Comparison of ENCODE assay signal across 18 cellular contexts in the genomic region with DNA sequence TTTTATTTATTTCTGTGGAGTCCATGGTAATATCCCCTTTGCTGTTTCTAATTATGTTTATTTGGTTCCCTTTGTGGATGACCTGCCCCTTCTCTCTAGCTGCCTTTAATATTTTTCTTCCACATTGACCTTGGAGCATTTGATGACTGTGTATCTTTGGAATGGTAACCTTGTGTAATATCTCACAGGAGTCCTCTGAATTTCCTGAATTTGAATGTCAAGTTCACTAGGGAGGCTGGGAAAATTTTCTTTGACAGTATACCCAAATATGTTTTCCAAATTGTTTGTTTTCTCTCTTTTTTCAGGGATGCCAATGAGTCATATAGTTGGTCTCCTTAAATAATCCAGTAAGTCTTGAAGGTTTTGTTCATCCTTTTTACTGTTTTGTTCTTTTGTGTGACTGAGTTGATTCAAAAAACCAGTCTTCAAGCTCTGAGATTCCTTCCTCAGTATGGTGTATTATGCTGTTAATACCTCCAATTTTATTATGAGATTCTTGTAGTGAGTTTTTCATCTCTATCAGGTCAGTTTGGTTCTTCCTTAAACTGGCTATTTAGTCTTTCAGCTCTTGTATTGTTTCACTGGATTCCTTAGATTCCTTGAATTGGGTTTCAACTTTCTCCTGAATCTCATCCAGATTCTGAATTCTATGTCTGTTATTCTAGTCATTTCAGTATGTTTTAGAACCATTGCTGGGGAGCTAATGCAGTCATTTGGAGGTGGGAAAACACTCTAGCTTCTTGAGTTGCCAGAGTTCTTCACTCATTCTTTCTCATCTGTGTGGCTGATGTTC.
DNase-seq lines count a peak whose midpoint lies in the region; ATAC-seq, FAIRE-seq and TF ChIP-seq lines count a peak whose summit lies in the region.
"Had no signal": no experiment of that assay in that cellular context is flagged by ENCODE, and none has a peak within 500 bp of the region (broad histone marks: within the 10 kb centered on the region; RNA-seq: fewer than 3 reads in every experiment).

No MANE protein-coding gene starts in this region.

- intact Hi-C loops in sciatic nerve (cut with DNase I): no loop called here

- no peak for TF ChIP-seq POLR2A in H54 (IDR thresholded peaks at IDR 0.05; ENCODE audit: low read depth, low read length)

- no peak for DNase-seq in H54 (ENCODE audit: insufficient read length, low spot score)
- peak; percentile 42 for DNase-seq in amniotic stem cell (lab: John Stamatoyannopoulos, UW)
- DNase-seq in fibroblast of villous mesenchyme (ENCODE audit: low read depth): peak; percentile 63
- no peak for DNase-seq in cerebellar cortex (ENCODE audit: low spot score)
- no peak for DNase-seq in sciatic nerve (ENCODE audit: low spot score)
- DNase-seq: activated effector memory CD4-positive, alpha-beta T cell treated with Interleukin-2 at 50 U/mL for 16 hours; CD8-positive, alpha-beta memory T cell; immature natural killer cell; midbrain; NCI-H2029; NCI-H526; ovary; stimulated activated CD4-positive, alpha-beta T cell treated with anti-CD3 and anti-CD28 coated beads, Interleukin-12 subunit alpha, Interleukin-12 subunit beta, amount 100 ng/mL, for 4 hours; stimulated activated naive CD8-positive, alpha-beta T cell treated with anti-CD3 and anti-CD28 coated beads, Interleukin-15, amount 100 ng/mL, for 72 hours had no signal

- ATAC-seq in HG02884 (IDR thresholded peaks at IDR 0.05; ENCODE audit: unreplicated experiment) (no peak), HG03025 (IDR thresholded peaks at IDR 0.05; ENCODE audit: low FRiP score, unreplicated experiment) (no peak), sciatic nerve (no peak)
- ATAC-seq: stimulated activated naive CD8-positive, alpha-beta T cell treated with anti-CD3 and anti-CD28 coated beads, Interleukin-15, amount 100 ng/mL, for 72 hours had no signal

- TF ChIP-seq CTCF in fibroblast of villous mesenchyme (IDR thresholded peaks at IDR 0.05; ENCODE audit: insufficient read depth, low read depth, low read length): no peak

- H3K4me3 ChIP-seq in fibroblast of villous mesenchyme (ENCODE audit: low read depth, low read length): no peak overlapping the region
- H3K4me3 ChIP-seq: ascending aorta, ovary, vagina had no signal

- FAIRE-seq in H54 (lab: Jason Lieb, UNC): peak; percentile 41

Comparison
In these comparisons a context has a peak if more than half of its experiments do, and no peak if none do; other contexts are left out.
1. DNase-seq: peak in amniotic stem cell (single experiment) and fibroblast of villous mesenchyme (single experiment); none in H54 (single experiment), cerebellar cortex (single experiment) and sciatic nerve (single experiment).